In genomic region chr17:68511254-68511670, GRCh38 we compare ENCODE assay signal across 8 cellular contexts. TPM values are rescaled to one million over a fixed set of nuclear protein-coding genes. Genes with fewer than 3 reads are reported as not detected.
DNase-seq lines count a peak whose midpoint lies in the region; ATAC-seq lines count a peak whose summit lies in the region.

No MANE protein-coding gene starts in this region.

- DNase-seq in activated naive CD4-positive, alpha-beta T cell treated with anti-CD3 and anti-CD28 coated beads for 36 hours = no peak
- no peak for DNase-seq in activated naive CD4-positive, alpha-beta T cell treated with Interleukin-2 at 50 U/mL for 16 hours
- no peak for DNase-seq in activated CD4-positive, alpha-beta memory T cell treated with anti-CD3 and anti-CD28 coated beads, Interleukin-2, amount 10 ng/mL, durations not matched to agents 7 days and 5 days
- DNase-seq in stimulated activated naive CD4-positive, alpha-beta T cell (lab: John Stamatoyannopoulos, UW) = no peak

- H3K9me3 Mint-ChIP-seq in activated naive CD4-positive, alpha-beta T cell treated with anti-CD3 and anti-CD28 coated beads for 36 hours = no peaks in the 10 kb centered on the region
- H3K9me3 Mint-ChIP-seq in activated CD4-positive, alpha-beta memory T cell treated with anti-CD3 and anti-CD28 coated beads, Interleukin-2, amount 10 ng/mL, durations not matched to agents 7 days and 5 days = no peaks in the 10 kb centered on the region
- H3K9me3 Mint-ChIP-seq in stimulated activated memory B cell treated with anti-CD40 and anti-IgM and Interleukin-4, amounts not matched to agents 10 μg/mL and 1 μg/mL and 100 μg/mL, for 72 hours = no peaks in the 10 kb centered on the region

- peak overlapping the region; percentile 69 for H3K4me3 Mint-ChIP-seq in activated naive CD4-positive, alpha-beta T cell treated with anti-CD3 and anti-CD28 coated beads for 36 hours
- peak overlapping the region; percentile 71 for H3K4me3 Mint-ChIP-seq in activated CD4-positive, alpha-beta memory T cell treated with anti-CD3 and anti-CD28 coated beads, Interleukin-2, amount 10 ng/mL, durations not matched to agents 7 days and 5 days
- peak overlapping the region; percentile 86 for H3K4me3 Mint-ChIP-seq in stimulated activated memory B cell treated with anti-CD40 and anti-IgM and Interleukin-4, amounts not matched to agents 10 μg/mL and 1 μg/mL and 100 μg/mL, for 72 hours

- peaks cover 35% of the 10 kb centered on the region for H3K4me1 Mint-ChIP-seq in activated naive CD4-positive, alpha-beta T cell treated with anti-CD3 and anti-CD28 coated beads for 36 hours (ENCODE audit: low read depth)
- peaks cover 67% of the 10 kb centered on the region for H3K4me1 Mint-ChIP-seq in activated CD4-positive, alpha-beta memory T cell treated with anti-CD3 and anti-CD28 coated beads, Interleukin-2, amount 10 ng/mL, durations not matched to agents 7 days and 5 days
- peaks cover 36% of the 10 kb centered on the region for H3K4me1 Mint-ChIP-seq in stimulated activated memory B cell treated with anti-CD40 and anti-IgM and Interleukin-4, amounts not matched to agents 10 μg/mL and 1 μg/mL and 100 μg/mL, for 72 hours

- POLR2A ChIA-PET in activated CD4-positive, alpha-beta memory T cell treated with anti-CD3 and anti-CD28 coated beads, Interleukin-2, amount 10 ng/mL, durations not matched to agents 7 days and 5 days (lab: Charles Lee) = interaction anchor here (1.5 to 3.8 kb wide), 4 partner anchors 14 to 475 kb away, joined by 5 to 26 read pairs (median 17); no protein-coding TSS in a partner anchor

- CTCF ChIA-PET in activated naive CD4-positive, alpha-beta T cell treated with anti-CD3 and anti-CD28 coated beads for 36 hours (lab: Charles Lee) = interaction anchor here (0.7 to 1.5 kb wide), 5 partner anchors 9 to 46 kb away, joined by 3 to 7 read pairs (median 4); no protein-coding TSS in a partner anchor
- CTCF ChIA-PET in activated CD4-positive, alpha-beta memory T cell treated with anti-CD3 and anti-CD28 coated beads, Interleukin-2, amount 10 ng/mL, durations not matched to agents 7 days and 5 days (lab: Charles Lee) = interaction anchor here (0.9 to 2.0 kb wide), 2 partner anchors 8 to 14 kb away, joined by 3 to 12 read pairs; no protein-coding TSS in a partner anchor

- peak overlapping the region; percentile 87 for H3K4me3 ChIP-seq in iPS-11a (ENCODE audit: low read depth, low read length)

- intact Hi-C loops in activated naive CD4-positive, alpha-beta T cell treated with anti-CD3 and anti-CD28 coated beads for 36 hours (cut with micrococcal nuclease) = loop anchor here (1.0 to 5.0 kb wide), 4 partner anchors 304 to 816 kb away; partner anchors contain the start of genes ABCA5 and KPNA2

- H3K27me3 Mint-ChIP-seq in activated naive CD4-positive, alpha-beta T cell treated with anti-CD3 and anti-CD28 coated beads for 36 hours (ENCODE audit: low read depth) = no peaks in the 10 kb centered on the region
- H3K27me3 Mint-ChIP-seq in activated CD4-positive, alpha-beta memory T cell treated with anti-CD3 and anti-CD28 coated beads, Interleukin-2, amount 10 ng/mL, durations not matched to agents 7 days and 5 days = no peaks in the 10 kb centered on the region
- H3K27me3 Mint-ChIP-seq in stimulated activated memory B cell treated with anti-CD40 and anti-IgM and Interleukin-4, amounts not matched to agents 10 μg/mL and 1 μg/mL and 100 μg/mL, for 72 hours = no peaks in the 10 kb centered on the region

- H3K27ac Mint-ChIP-seq in activated naive CD4-positive, alpha-beta T cell treated with anti-CD3 and anti-CD28 coated beads for 36 hours = peak overlapping the region; percentile 27
- H3K27ac Mint-ChIP-seq in activated CD4-positive, alpha-beta memory T cell treated with anti-CD3 and anti-CD28 coated beads, Interleukin-2, amount 10 ng/mL, durations not matched to agents 7 days and 5 days = peak overlapping the region; percentile 61
- peak overlapping the region; percentile 87 for H3K27ac Mint-ChIP-seq in stimulated activated memory B cell treated with anti-CD40 and anti-IgM and Interleukin-4, amounts not matched to agents 10 μg/mL and 1 μg/mL and 100 μg/mL, for 72 hours

- no peak for ATAC-seq in stimulated activated memory B cell treated with anti-CD40 and anti-IgM and Interleukin-4, amounts not matched to agents 10 μg/mL and 1 μg/mL and 100 μg/mL, for 72 hours
- ATAC-seq in GM21737 (IDR thresholded peaks at IDR 0.05; ENCODE audit: unreplicated experiment) (no peak), HG03045 (IDR thresholded peaks at IDR 0.05; ENCODE audit: unreplicated experiment) (no peak)

- H3K36me3 Mint-ChIP-seq in activated naive CD4-positive, alpha-beta T cell treated with anti-CD3 and anti-CD28 coated beads for 36 hours (ENCODE audit: low read depth) = peaks cover 11% of the 10 kb centered on the region
- H3K36me3 Mint-ChIP-seq in activated CD4-positive, alpha-beta memory T cell treated with anti-CD3 and anti-CD28 coated beads, Interleukin-2, amount 10 ng/mL, durations not matched to agents 7 days and 5 days (ENCODE audit: low read depth) = peaks cover 27% of the 10 kb centered on the region
- H3K36me3 Mint-ChIP-seq in stimulated activated memory B cell treated with anti-CD40 and anti-IgM and Interleukin-4, amounts not matched to agents 10 μg/mL and 1 μg/mL and 100 μg/mL, for 72 hours = peaks cover 15% of the 10 kb centered on the region

RNA-seq across cellular contexts. Expression of gene PRKAR1A, which starts 1.0 kb away (rescaled TPM):
- total RNA-seq in activated naive CD4-positive, alpha-beta T cell treated with anti-CD3 and anti-CD28 coated beads for 36 hours = 100 to 1,000 TPM; 151 TPM
- 100 to 1,000 TPM; 281 to 287 TPM for total RNA-seq in activated CD4-positive, alpha-beta memory T cell treated with anti-CD3 and anti-CD28 coated beads, Interleukin-2, amount 10 ng/mL, durations not matched to agents 7 days and 5 days

RNA-seq across cellular contexts. Expression of gene WIPI1, which starts 54.0 kb away (rescaled TPM):
- total RNA-seq in activated naive CD4-positive, alpha-beta T cell treated with anti-CD3 and anti-CD28 coated beads for 36 hours = 10 to 100 TPM; 13.5 to 14.3 TPM
- 10 to 100 TPM; 60.0 to 62.7 TPM for total RNA-seq in activated CD4-positive, alpha-beta memory T cell treated with anti-CD3 and anti-CD28 coated beads, Interleukin-2, amount 10 ng/mL, durations not matched to agents 7 days and 5 days

Comparison
In these comparisons a context has a peak if more than half of its experiments do, and no peak if none do; other contexts are left out.
1. H3K27ac Mint-ChIP-seq: peak in every context shown above with its lines; median percentile 87 in stimulated activated memory B cell treated with anti-CD40 and anti-IgM and Interleukin-4, amounts not matched to agents 10 μg/mL and 1 μg/mL and 100 μg/mL, for 72 hours; 61 in activated CD4-positive, alpha-beta memory T cell treated with anti-CD3 and anti-CD28 coated beads, Interleukin-2, amount 10 ng/mL, durations not matched to agents 7 days and 5 days; 27 in activated naive CD4-positive, alpha-beta T cell treated with anti-CD3 and anti-CD28 coated beads for 36 hours.